8 cellular contexts compared by ENCODE assay signal in the genomic region with DNA sequence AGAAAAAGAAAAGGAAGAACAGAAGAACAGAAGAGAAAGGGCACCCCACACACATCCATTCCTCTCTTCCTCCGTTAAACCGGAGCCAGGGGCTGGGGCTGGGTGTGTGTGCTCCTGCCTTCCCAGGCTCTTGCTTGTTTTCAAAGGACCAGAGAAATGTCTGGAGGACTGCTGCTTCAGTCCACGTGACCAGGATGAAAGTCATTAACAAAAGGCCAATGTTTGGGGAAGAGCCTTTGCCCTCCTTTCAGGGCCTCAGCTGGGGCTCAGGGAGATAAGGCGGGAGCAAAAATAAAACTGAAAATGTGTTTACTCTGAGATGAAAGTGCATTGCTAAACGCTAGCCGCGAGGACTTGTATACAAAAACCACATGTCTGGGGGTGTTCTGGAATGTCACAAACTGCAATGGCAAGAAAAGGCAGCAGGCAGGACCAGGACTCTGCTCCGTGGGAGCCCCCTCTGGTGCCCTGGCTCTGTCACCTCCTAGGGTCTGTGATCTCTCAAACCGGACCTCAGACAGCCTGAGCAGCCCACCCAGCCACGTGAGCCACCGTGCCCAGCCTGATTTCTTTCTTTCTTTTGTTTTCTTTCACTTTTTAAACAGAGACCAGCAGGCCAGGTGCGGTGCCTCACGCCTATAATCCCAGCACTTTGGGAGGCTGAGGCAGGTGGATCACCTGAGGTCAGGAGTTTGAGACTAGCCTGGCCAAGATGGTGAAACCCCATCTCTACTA. TPM values are rescaled to one million over a fixed set of nuclear protein-coding genes. Genes with fewer than 3 reads are reported as not detected.
DNase-seq lines count a peak whose midpoint lies in the region; ATAC-seq and TF ChIP-seq lines count a peak whose summit lies in the region.

No MANE protein-coding gene starts in this region.

- H3K27me3 ChIP-seq in adrenal gland (no peaks in the 10 kb centered on the region), subcutaneous abdominal adipose tissue (ENCODE audit: control insufficient read depth in 5 of 5, insufficient read depth in 4 of 5, low read length in 5 of 5) (no peaks in the 10 kb centered on the region)

- H3K4me3 ChIP-seq in adrenal gland: peak overlapping the region in 1 of 4 donors; percentile 5
- H3K4me3 ChIP-seq in subcutaneous abdominal adipose tissue (ENCODE audit: low read depth in 1 of 5, low read length in 5 of 5): peak overlapping the region; percentile 38 to 58 (median 51)

- H3K9me3 Mint-ChIP-seq in HFFc6: no peaks in the 10 kb centered on the region

- no peaks in the 10 kb centered on the region for H3K27me3 Mint-ChIP-seq in HFFc6 (ENCODE audit: insufficient read depth)

- H3K27ac ChIP-seq in adrenal gland (peak overlapping the region in 4 of 5 donors; percentile 66 to 80 (median 75)), subcutaneous abdominal adipose tissue (ENCODE audit: low read depth, low read length) (peak overlapping the region; percentile 76)

- peak; percentile 79 for ATAC-seq in left colon

- no peak for TF ChIP-seq CTCF in HFFc6 (IDR thresholded peaks at IDR 0.05)
- TF ChIP-seq CTCF in adrenal gland (IDR thresholded peaks at IDR 0.05): no peak

- 16 to 28% (median 24%) methylated on average over 13 of the region's 13 CpGs for WGBS in adrenal gland, 4 donors

- H3K4me3 Mint-ChIP-seq in HFFc6: peak overlapping the region; percentile 80

- intact Hi-C loops in adrenal gland (cut with DNase I): no loop called here
- intact Hi-C loops in left colon (cut with DNase I, micrococcal nuclease): no loop called here

- no peaks in the 10 kb centered on the region for H3K9me3 ChIP-seq in adrenal gland (replicated peaks in 1 of 3)
- no peaks in the 10 kb centered on the region for H3K9me3 ChIP-seq in subcutaneous abdominal adipose tissue (ENCODE audit: control insufficient read depth in 5 of 5, low read length in 5 of 5)

- peak in 1 of 2 donors; percentile 26 for TF ChIP-seq POLR2A in adrenal gland (IDR thresholded peaks at IDR 0.05)

- peak overlapping the region; percentile 28 to 56 (median 40) for H3K9ac ChIP-seq in subcutaneous abdominal adipose tissue (ENCODE audit: low read length in 5 of 5)

- no peaks in the 10 kb centered on the region for H3K36me3 Mint-ChIP-seq in HFFc6 (ENCODE audit: low read depth)

- peak overlapping the region; percentile 87 for H3K27ac Mint-ChIP-seq in HFFc6

- DNase-seq in Ammon's horn (ENCODE audit: low spot score): peak; percentile 63
- peak; percentile 52 for DNase-seq in HFFc6
- peak in 6 of 7 donors; percentile 61 to 82 (median 68) for DNase-seq in adrenal gland
- peak; percentile 62 to 80 for DNase-seq in left colon
- no peak for DNase-seq in kidney tubule cell (ENCODE audit: low spot score)
- no peak for DNase-seq in glomerular visceral epithelial cell (ENCODE audit: extremely low spot score)
- no peak for DNase-seq in central memory CD4-positive, alpha-beta T cell

- H3K36me3 ChIP-seq in adrenal gland (replicated peaks in 1 of 2): no peaks in the 10 kb centered on the region
- no peaks in the 10 kb centered on the region for H3K36me3 ChIP-seq in subcutaneous abdominal adipose tissue (ENCODE audit: control insufficient read depth in 5 of 5, insufficient read depth in 5 of 5, low read length in 5 of 5)

- H3K4me1 ChIP-seq in adrenal gland (replicated peaks in 1 of 2) (peaks cover 12 to 20% of the 10 kb centered on the region in 2 donors), subcutaneous abdominal adipose tissue (ENCODE audit: control insufficient read depth in 5 of 5, insufficient read depth in 5 of 5, low read length in 5 of 5) (peaks cover 1 to 32% (median 25%) of the 10 kb centered on the region in 5 donors)

- H3K4me1 Mint-ChIP-seq in HFFc6 (ENCODE audit: low read depth): peaks cover 44% of the 10 kb centered on the region

RNA-seq across cellular contexts. Expression of a gene that starts 31.6 kb away (rescaled TPM):
- 1,000 to 10,000 TPM in 2 of 6 experiments, 100 to 1,000 TPM in 4; 881 to 1,084 (median 937) TPM for total RNA-seq in HFFc6 (2021; fragmentation: NEBNext Ultra II Directional; extraction: Animal tissue kit (Norgen Biotek cat#: 25700))
- 100 to 1,000 TPM; 294 to 427 (median 369) TPM for total RNA-seq in adrenal gland
- 100 to 1,000 TPM in 2 of 3 donors, 10 to 100 TPM in 1; 96.2 to 164 (median 133) TPM for polyA plus RNA-seq in adrenal gland
- 100 to 1,000 TPM; 581 to 641 TPM for total RNA-seq in left colon

Comparison
In these comparisons a context has a peak if more than half of its experiments do, and no peak if none do; other contexts are left out.
1. DNase-seq: peak in Ammon's horn (single experiment), HFFc6 (single experiment), adrenal gland (6 of 7) and left colon (2 of 2); none in kidney tubule cell (single experiment), glomerular visceral epithelial cell (single experiment) and central memory CD4-positive, alpha-beta T cell (single experiment).